35 cellular contexts compared by ENCODE assay signal in genomic region chr4:53192017-53192416, GRCh38.
"Had no signal": no experiment of that assay in that cellular context is flagged by ENCODE, and none has a peak within 500 bp of the region (broad histone marks: within the 10 kb centered on the region; RNA-seq: fewer than 3 reads in every experiment).

No MANE protein-coding gene starts in this region.

- H3K36me3 ChIP-seq: brain microvascular endothelial cell, gastroesophageal sphincter, heart left ventricle, pancreas, prostate gland, stomach, thyroid gland, upper lobe of left lung, vagina had no signal

- H3K9me3 ChIP-seq: gastroesophageal sphincter, heart left ventricle, pancreas, prostate gland, stomach, thyroid gland, upper lobe of left lung, vagina had no signal

- H3K4me3 ChIP-seq: gastroesophageal sphincter, heart left ventricle, pancreas, prostate gland, skin epidermis, stomach, thyroid gland, upper lobe of left lung, vagina had no signal

- H3K4me1 ChIP-seq: heart left ventricle, thyroid gland had no signal

- H3K27me3 ChIP-seq: brain microvascular endothelial cell, gastroesophageal sphincter, heart left ventricle, pancreas, stomach, thyroid gland, upper lobe of left lung, vagina had no signal

- FAIRE-seq: astrocyte, kidney, pancreas had no signal

- ATAC-seq: activated T-helper 17 cell treated with anti-CD3 and anti-CD28 coated beads, Interleukin-2, amount 50 U/mL, for 72 hours; effector memory CD8-positive, alpha-beta T cell; gastroesophageal sphincter; heart left ventricle; left colon; pancreas; sciatic nerve; stimulated activated memory B cell treated with anti-CD40 and anti-IgM and Interleukin-4, amounts not matched to agents 10 μg/mL and 1 μg/mL and 100 μg/mL, for 72 hours had no signal

- H3K27ac ChIP-seq: brain microvascular endothelial cell, gastroesophageal sphincter, heart left ventricle, pancreas, prostate gland, skin epidermis, stomach, thyroid gland, upper lobe of left lung, vagina had no signal

- DNase-seq: activated CD4-positive, alpha-beta memory T cell treated with anti-CD3 and anti-CD28 coated beads for 36 hours; activated CD4-positive, alpha-beta T cell treated with anti-CD3 and anti-CD28 coated beads, Interleukin-2, amount 10 ng/mL, durations not matched to agents 24 days and 14 days; activated CD4-positive, CD25-positive, alpha-beta regulatory T cell treated with anti-CD3 and anti-CD28 coated beads, Interleukin-2, amount 50 U/mL, for 72 hours; activated CD8-positive, alpha-beta memory T cell treated with anti-CD3 and anti-CD28 coated beads, Interleukin-2, amount 50 U/mL, for 48 hours; activated gamma-delta T cell treated with Interleukin-2 at 50 U/mL for 16 hours; activated naive CD4-positive, alpha-beta T cell treated with anti-CD3 and anti-CD28 coated beads, Interleukin-2, amount 50 U/mL, for 16 hours; activated T-cell treated with anti-CD3 and anti-CD28 coated beads, Interleukin-2, amount 50 U/mL, for 24 hours; amniotic stem cell; caudate nucleus; cortex of kidney; effector memory CD8-positive, alpha-beta T cell; erythroblast; heart left ventricle; hypothalamus; immature natural killer cell; kidney; left colon; mammary epithelial cell; naive B cell; pancreas; retina; stimulated activated CD4-positive, alpha-beta T cell treated with anti-CD3 and anti-CD28 coated beads, Interleukin-4, amount 100 ng/mL, for 4 hours; stimulated activated CD8-positive, alpha-beta memory T cell treated with anti-CD3 and anti-CD28 coated beads, Interleukin-4, amount 100 ng/mL, for 48 hours; stomach; thyroid gland; upper lobe of left lung had no signal
